Comparison of ENCODE assay signal across 15 cellular contexts in the genomic region with DNA sequence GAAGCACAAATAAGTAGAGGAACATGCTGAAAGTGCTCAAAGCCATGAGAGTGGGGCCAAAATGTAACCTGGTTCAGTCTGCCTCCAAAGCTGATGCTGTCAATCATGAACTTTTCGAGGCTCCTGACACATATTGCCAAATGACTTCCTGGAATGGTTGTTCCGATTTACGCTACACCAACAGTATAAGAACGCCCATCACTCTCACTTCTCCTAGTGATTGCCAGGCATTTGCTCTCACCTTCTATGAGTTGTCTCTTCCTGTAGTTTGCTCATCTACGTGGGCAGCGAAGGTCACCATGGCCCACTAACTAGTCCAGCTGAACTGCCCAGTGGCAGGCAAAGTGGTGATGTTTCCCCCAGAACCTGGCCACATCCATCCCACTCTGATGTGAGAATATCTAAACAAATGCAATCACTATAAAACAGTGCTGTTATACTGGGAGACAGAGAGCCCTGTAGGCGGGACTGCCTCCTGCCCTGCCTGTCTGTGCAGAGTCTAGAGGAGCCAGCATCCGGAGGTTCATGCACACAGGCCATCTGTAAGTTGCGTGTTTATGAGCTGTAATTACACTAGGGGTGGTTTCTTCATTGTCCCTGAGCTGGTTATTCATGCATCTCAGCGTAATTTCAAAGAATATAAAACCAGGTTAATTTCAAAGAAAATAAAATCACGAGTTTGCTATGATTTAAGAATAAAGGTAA. TPM values are rescaled to one million over a fixed set of nuclear protein-coding genes. Genes with fewer than 3 reads are reported as not detected.
DNase-seq lines count a peak whose midpoint lies in the region; ATAC-seq and TF ChIP-seq lines count a peak whose summit lies in the region.
"Had no signal": no experiment of that assay in that cellular context is flagged by ENCODE, and none has a peak within 500 bp of the region (broad histone marks: within the 10 kb centered on the region; RNA-seq: fewer than 3 reads in every experiment).

No MANE protein-coding gene starts in this region.

- 69% methylated on average over 11 of the region's 11 CpGs for WGBS in prostate gland

- peak; percentile 53 for DNase-seq in activated effector memory CD4-positive, alpha-beta T cell treated with anti-CD3 and anti-CD28 coated beads, Interleukin-2, amount 50 U/mL, for 16 hours
- no peak for DNase-seq in activated effector memory CD4-positive, alpha-beta T cell treated with Interleukin-2 at 50 U/mL for 16 hours
- DNase-seq in NOMO-1 treated with DMSO at 0.1 percent for 48 hours (lab: John Stamatoyannopoulos, UW; ENCODE audit: unreplicated experiment) (peak; percentile 71), foreskin keratinocyte (no peak), prostate gland (ENCODE audit: low spot score) (no peak), T-helper 2 cell (no peak), SHP77 treated with DMSO at 0.1 percent for 48 hours (lab: John Stamatoyannopoulos, UW) (no peak)
- DNase-seq: heart left ventricle, NCI-H1048, NCI-H226 had no signal

- no peak for TF ChIP-seq POLR2A in prostate gland (IDR thresholded peaks at IDR 0.05)

- H3K27ac ChIP-seq in foreskin keratinocyte = no peak overlapping the region
- no peak overlapping the region for H3K27ac ChIP-seq in prostate gland
- H3K27ac ChIP-seq: heart left ventricle, skin epidermis, tibial nerve had no signal

- ATAC-seq in foreskin keratinocyte (peak; percentile 43), HG03108 (IDR thresholded peaks at IDR 0.05; ENCODE audit: unreplicated experiment) (no peak)
- ATAC-seq: stimulated activated effector memory CD8-positive, alpha-beta T cell treated with anti-CD3 and anti-CD28 coated beads, Interleukin-12 subunit alpha, Interleukin-12 subunit beta, amount 100 ng/mL, for 72 hours; WTC11 had no signal

- no peaks in the 10 kb centered on the region for H3K36me3 ChIP-seq in prostate gland
- H3K36me3 ChIP-seq: heart left ventricle, tibial nerve had no signal

- TF ChIP-seq CTCF in foreskin keratinocyte (conservative IDR thresholded peaks at IDR 0.05) (no peak), prostate gland (IDR thresholded peaks at IDR 0.05) (no peak)

- H3K4me1 ChIP-seq in foreskin keratinocyte (peaks cover 12% of the 10 kb centered on the region), prostate gland (replicated peaks) (no peaks in the 10 kb centered on the region)

- no peak overlapping the region for H3K4me3 ChIP-seq in prostate gland
- H3K4me3 ChIP-seq: heart left ventricle, skin epidermis, tibial nerve had no signal

- H3K9me3 ChIP-seq in prostate gland = no peaks in the 10 kb centered on the region
- H3K9me3 ChIP-seq: heart left ventricle, tibial nerve had no signal

- H3K27me3 ChIP-seq in foreskin keratinocyte (no peaks in the 10 kb centered on the region), prostate gland (replicated peaks; ENCODE audit: insufficient read depth) (no peaks in the 10 kb centered on the region)
- H3K27me3 ChIP-seq: heart left ventricle, tibial nerve had no signal

- intact Hi-C loops in prostate gland (cut with DNase I) = no loop called here

RNA-seq across cellular contexts. Expression of a gene that starts 8.8 kb away (rescaled TPM):
- total RNA-seq in foreskin keratinocyte (0.24 and 0.35 TPM in 2 replicates), prostate gland (10 to 100 TPM in 1 of 2 donors, 1 to 10 TPM in 1; 3.9 to 16.2 TPM)
- 0.09 and 0.39 TPM in 2 replicates for polyA plus RNA-seq in foreskin keratinocyte

Comparison
In these comparisons a context has a peak if more than half of its experiments do, and no peak if none do; other contexts are left out.
1. DNase-seq: peak in activated effector memory CD4-positive, alpha-beta T cell treated with anti-CD3 and anti-CD28 coated beads, Interleukin-2, amount 50 U/mL, for 16 hours (single experiment) and NOMO-1 treated with DMSO at 0.1 percent for 48 hours (single experiment); none in activated effector memory CD4-positive, alpha-beta T cell treated with Interleukin-2 at 50 U/mL for 16 hours (single experiment), foreskin keratinocyte (0 of 2), prostate gland (single experiment), T-helper 2 cell (0 of 5) and SHP77 treated with DMSO at 0.1 percent for 48 hours (single experiment).